8 cellular contexts compared by ENCODE assay signal in genomic region chr2:126749537-126749936, GRCh38.
DNase-seq lines count a peak whose midpoint lies in the region; ATAC-seq and TF ChIP-seq lines count a peak whose summit lies in the region.

No MANE protein-coding gene starts in this region.

- no peak for ATAC-seq in CD4-positive, alpha-beta T cell (ENCODE audit: poor library complexity)
- ATAC-seq in GM18867 (IDR thresholded peaks at IDR 0.05; ENCODE audit: unreplicated experiment) (peak; percentile 65), HG03108 (IDR thresholded peaks at IDR 0.05; ENCODE audit: unreplicated experiment) (peak; percentile 47)

- no peak overlapping the region for H3K27ac ChIP-seq in CD4-positive, alpha-beta T cell (ENCODE audit: low read depth, low read length)

- peak in 1 of 10 experiments; percentile 14 for DNase-seq in CD4-positive, alpha-beta T cell
- DNase-seq in dermis blood vessel endothelial cell (peak; percentile 34), iPS-NIHi7 (ENCODE audit: extremely low spot score) (no peak), glutamatergic neuron (no peak), NOMO-1 treated with DMSO at 0.1 percent for 48 hours (lab: John Stamatoyannopoulos, UW; ENCODE audit: unreplicated experiment) (no peak), NCI-H446 (lab: John Stamatoyannopoulos, UW) (no peak)

- no peaks in the 10 kb centered on the region for H3K36me3 Mint-ChIP-seq in CD4-positive, alpha-beta T cell (ENCODE audit: low read depth)
- H3K36me3 Mint-ChIP-seq in glutamatergic neuron (ENCODE audit: unreplicated experiment) = no peaks in the 10 kb centered on the region

- no peaks in the 10 kb centered on the region for H3K27me3 Mint-ChIP-seq in CD4-positive, alpha-beta T cell
- H3K27me3 Mint-ChIP-seq in glutamatergic neuron (ENCODE audit: unreplicated experiment) = no peaks in the 10 kb centered on the region

- H3K4me3 Mint-ChIP-seq in CD4-positive, alpha-beta T cell = no peak overlapping the region
- H3K4me3 Mint-ChIP-seq in glutamatergic neuron (ENCODE audit: unreplicated experiment) = no peak overlapping the region

- intact Hi-C loops in CD4-positive, alpha-beta T cell (cut with DNase I, micrococcal nuclease) = loop anchor here in 1 of 2 experiments (1.0 kb wide), 1 partner anchor 221 kb away; no protein-coding TSS in a partner anchor

- no peaks in the 10 kb centered on the region for H3K27me3 ChIP-seq in CD4-positive, alpha-beta T cell (ENCODE audit: control insufficient read depth, insufficient read depth, low read length)

- CTCF ChIA-PET in CD4-positive, alpha-beta T cell (lab: Charles Lee) = no interaction called here

- H3K9me3 ChIP-seq in CD4-positive, alpha-beta T cell (ENCODE audit: control insufficient read depth, low read length) = no peaks in the 10 kb centered on the region

- POLR2A ChIA-PET in CD4-positive, alpha-beta T cell (lab: Charles Lee) = no interaction called here

- peaks cover 15% of the 10 kb centered on the region for H3K4me1 Mint-ChIP-seq in CD4-positive, alpha-beta T cell (ENCODE audit: low read depth)
- H3K4me1 Mint-ChIP-seq in glutamatergic neuron (ENCODE audit: low read depth, unreplicated experiment) = no peaks in the 10 kb centered on the region

- no peaks in the 10 kb centered on the region for H3K9me3 Mint-ChIP-seq in CD4-positive, alpha-beta T cell
- H3K9me3 Mint-ChIP-seq in glutamatergic neuron (ENCODE audit: unreplicated experiment) = no peaks in the 10 kb centered on the region

- H3K27ac Mint-ChIP-seq in CD4-positive, alpha-beta T cell = no peak overlapping the region
- H3K27ac Mint-ChIP-seq in glutamatergic neuron (ENCODE audit: unreplicated experiment) = no peak overlapping the region

- peak; percentile 29 for TF ChIP-seq CTCF in CD4-positive, alpha-beta T cell (IDR thresholded peaks at IDR 0.05)
- no peak for TF ChIP-seq CTCF in glutamatergic neuron (IDR thresholded peaks at IDR 0.05; ENCODE audit: partially characterized antibody, unreplicated experiment)
